Comparison of ENCODE assay signal across 8 cellular contexts in the genomic region with DNA sequence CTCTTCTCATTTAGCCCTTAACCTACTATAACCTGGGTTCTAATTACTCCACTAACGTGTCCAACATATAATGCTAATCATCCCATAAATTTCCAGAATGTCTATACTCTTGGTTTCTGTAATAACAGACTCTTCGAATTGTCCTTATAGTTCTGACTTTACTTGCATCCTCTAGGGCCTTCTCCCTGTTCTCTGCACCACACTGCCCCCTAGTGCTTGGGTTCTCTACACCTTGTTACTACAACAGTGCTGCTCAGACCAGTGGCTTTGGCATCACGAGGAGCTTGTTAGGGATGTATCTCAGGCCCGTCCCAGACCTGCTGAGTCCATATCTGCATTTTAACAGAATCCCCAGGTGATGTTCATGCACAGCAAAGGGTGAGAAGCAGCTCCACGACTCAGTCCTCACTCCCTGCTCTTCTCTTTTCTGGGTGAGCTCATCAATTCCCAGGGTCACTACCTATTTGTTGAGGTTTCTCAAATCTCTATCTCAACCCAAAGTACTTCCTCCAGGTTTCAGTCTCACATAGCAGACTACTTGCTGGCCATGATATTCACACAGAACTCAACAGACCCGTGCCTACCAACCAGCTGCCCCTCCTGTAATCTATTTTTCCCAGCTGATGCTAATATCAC.
DNase-seq lines count a peak whose midpoint lies in the region; ATAC-seq and FAIRE-seq lines count a peak whose summit lies in the region.

No MANE protein-coding gene starts in this region.

- no peaks in the 10 kb centered on the region for H3K4me1 Mint-ChIP-seq in T-helper 2 cell treated with Interferon-gamma antibody and Interleukin-4, amounts not matched to agents 5 μg/mL and 100 μg/mL, for 36 hours (ENCODE audit: low read depth)

- peak; percentile 81 for ATAC-seq in HG02970 (IDR thresholded peaks at IDR 0.05; ENCODE audit: low FRiP score, unreplicated experiment)

- H3K4me3 Mint-ChIP-seq in T-helper 2 cell treated with Interferon-gamma antibody and Interleukin-4, amounts not matched to agents 5 μg/mL and 100 μg/mL, for 36 hours, result no peak overlapping the region

- no peaks in the 10 kb centered on the region for H3K36me3 Mint-ChIP-seq in T-helper 2 cell treated with Interferon-gamma antibody and Interleukin-4, amounts not matched to agents 5 μg/mL and 100 μg/mL, for 36 hours (ENCODE audit: low read depth)

- no peaks in the 10 kb centered on the region for H3K9me3 Mint-ChIP-seq in T-helper 2 cell treated with Interferon-gamma antibody and Interleukin-4, amounts not matched to agents 5 μg/mL and 100 μg/mL, for 36 hours

- no peak overlapping the region for H3K27ac Mint-ChIP-seq in T-helper 2 cell treated with Interferon-gamma antibody and Interleukin-4, amounts not matched to agents 5 μg/mL and 100 μg/mL, for 36 hours

- peaks cover 2% of the 10 kb centered on the region for H3K27me3 Mint-ChIP-seq in T-helper 2 cell treated with Interferon-gamma antibody and Interleukin-4, amounts not matched to agents 5 μg/mL and 100 μg/mL, for 36 hours (ENCODE audit: low read depth)

- DNase-seq in GM18507 (ENCODE audit: extremely low spot score, insufficient read length, low read depth) (no peak), NCI-H187 treated with DMSO at 0.1 percent for 48 hours (lab: John Stamatoyannopoulos, UW) (peak; percentile 82), anterior cingulate cortex (lab: John Stamatoyannopoulos, UW) (peak in 55 of 58 donors; percentile 2 to 91 (median 63)), hypothalamus (lab: John Stamatoyannopoulos, UW) (peak in 48 of 51 donors; percentile 3 to 88 (median 58))
- DNase-seq in T-helper 2 cell treated with Interferon-gamma antibody and Interleukin-4, amounts not matched to agents 5 μg/mL and 100 μg/mL, for 36 hours (ENCODE audit: low spot score), result peak; percentile 71
- peak; percentile 91 for DNase-seq in stimulated activated CD4-positive, alpha-beta T cell treated with anti-CD3 and anti-CD28 coated beads, Interleukin-12 subunit alpha, Interleukin-12 subunit beta, amount 100 ng/mL, for 4 hours

- peak; percentile 65 for FAIRE-seq in A204.1 (lab: Jason Lieb, UNC)
- FAIRE-seq in GM18507 (lab: Jason Lieb, UNC), result peak; percentile 92
